Comparison of ENCODE assay signal across 8 cellular contexts in genomic region chr7:92590711-92591310, GRCh38. TPM values are rescaled to one million over a fixed set of nuclear protein-coding genes. Genes with fewer than 3 reads are reported as not detected.
A peak's percentile ranks its signal among the peaks of the same experiment; 100 is the strongest.
DNase-seq lines count a peak whose midpoint lies in the region; TF ChIP-seq lines count a peak whose summit lies in the region.

No MANE protein-coding gene starts in this region.

- no peaks in the 10 kb centered on the region for H3K9me3 ChIP-seq in BLaER1 treated with 17β-estradiol and CSF1 and Interleukin-3, amounts not matched to agents 10 nM and 100 nM (replicated peaks in 1 of 11)
- no peaks in the 10 kb centered on the region for H3K9me3 ChIP-seq in Karpas-422 (ENCODE audit: low read length)

- peak overlapping the region; percentile 95 for H3K27ac Mint-ChIP-seq in dendritic cell treated with granulocyte-macrophage colony-stimulating factor and Interleukin-4, amounts not matched to agents 40 ng/mL and 50 ng/mL, for 4 days
- H3K27ac Mint-ChIP-seq in nephron = no peak overlapping the region

- TF ChIP-seq CTCF in nephron (IDR thresholded peaks at IDR 0.05; ENCODE audit: unreplicated experiment in 3 of 3) = no peak

- peak overlapping the region; percentile 79 to 97 (median 87) for H3K4me2 ChIP-seq in BLaER1 treated with 17β-estradiol and CSF1 and Interleukin-3, amounts not matched to agents 10 nM and 100 nM
- H3K4me2 ChIP-seq in Karpas-422 (ENCODE audit: low read depth, low read length, poor library complexity, severe bottlenecking) = peak overlapping the region; percentile 86

- H3K4me3 Mint-ChIP-seq in dendritic cell treated with granulocyte-macrophage colony-stimulating factor and Interleukin-4, amounts not matched to agents 40 ng/mL and 50 ng/mL, for 4 days = peak overlapping the region; percentile 98
- peak overlapping the region; percentile 75 to 84 (median 80) for H3K4me3 Mint-ChIP-seq in nephron

- H3K9ac ChIP-seq in BLaER1 treated with 17β-estradiol and CSF1 and Interleukin-3, amounts not matched to agents 10 nM and 100 nM = peak overlapping the region; percentile 90 to 99 (median 95); a peak in 21 of 22 replicates
- peak overlapping the region; percentile 86; the same call in 1 of the 2 replicates for H3K9ac ChIP-seq in Karpas-422 (ENCODE audit: low read length)

- no peak for DNase-seq in Karpas-422
- no peak for DNase-seq in midbrain (lab: John Stamatoyannopoulos, UW)
- no peak for DNase-seq in erythroblast (lab: John Stamatoyannopoulos, UW)
- no peak for DNase-seq in stimulated activated CD4-positive, alpha-beta T cell treated with anti-CD3 and anti-CD28 coated beads, Interleukin-4, amount 100 ng/mL, for 4 hours
- no peak for DNase-seq in GM03348 (ENCODE audit: low spot score)

- intact Hi-C loops in dendritic cell treated with granulocyte-macrophage colony-stimulating factor and Interleukin-4, amounts not matched to agents 40 ng/mL and 50 ng/mL, for 4 days (cut with micrococcal nuclease) = loop anchor here (1.0 kb wide), 1 partner anchor 63 kb away; the partner anchor contains the start of genes PEX1 and RBM48

- no peaks in the 10 kb centered on the region for H3K9me2 ChIP-seq in Karpas-422 (replicated peaks; ENCODE audit: insufficient read depth, low read length)

- TF ChIP-seq POLR2A in erythroblast (IDR thresholded peaks at IDR 0.05; ENCODE audit: low read length) = no peak

- peaks cover 41% of the 10 kb centered on the region for H3K79me2 ChIP-seq in Karpas-422 (ENCODE audit: low read length)

- peaks cover 0 to 28% (median 18%) of the 10 kb centered on the region in 11 experiments; a peak in 16 of 22 replicates for H3K36me3 ChIP-seq in BLaER1 treated with 17β-estradiol and CSF1 and Interleukin-3, amounts not matched to agents 10 nM and 100 nM
- peaks cover 23% of the 10 kb centered on the region; the same call in 1 of the 2 replicates for H3K36me3 ChIP-seq in Karpas-422 (ENCODE audit: insufficient read depth, low read length)

- peaks cover 16% of the 10 kb centered on the region for H3K36me3 Mint-ChIP-seq in dendritic cell treated with granulocyte-macrophage colony-stimulating factor and Interleukin-4, amounts not matched to agents 40 ng/mL and 50 ng/mL, for 4 days (ENCODE audit: low read depth)
- H3K36me3 Mint-ChIP-seq in nephron (ENCODE audit: low read depth) = no peaks in the 10 kb centered on the region

- H4K20me1 ChIP-seq in BLaER1 treated with 17β-estradiol and CSF1 and Interleukin-3, amounts not matched to agents 10 nM and 100 nM = peaks cover 36 to 42% (median 40%) of the 10 kb centered on the region in 11 experiments; a peak in 21 of 22 replicates
- H4K20me1 ChIP-seq in Karpas-422 (ENCODE audit: insufficient read depth, low read depth, low read length) = peaks cover 18% of the 10 kb centered on the region

- peak overlapping the region in 4 of 11 experiments; percentile 92 to 97 (median 94); a peak in 4 of 22 replicates for H3K27ac ChIP-seq in BLaER1 treated with 17β-estradiol and CSF1 and Interleukin-3, amounts not matched to agents 10 nM and 100 nM
- H3K27ac ChIP-seq in Karpas-422 (ENCODE audit: low read length) = no peak overlapping the region

- peaks cover 29 to 38% (median 36%) of the 10 kb centered on the region in 10 experiments for H3K4me1 ChIP-seq in BLaER1 treated with 17β-estradiol and CSF1 and Interleukin-3, amounts not matched to agents 10 nM and 100 nM
- peaks cover 38% of the 10 kb centered on the region for H3K4me1 ChIP-seq in Karpas-422 (ENCODE audit: low read length)

- H3K4me1 Mint-ChIP-seq in dendritic cell treated with granulocyte-macrophage colony-stimulating factor and Interleukin-4, amounts not matched to agents 40 ng/mL and 50 ng/mL, for 4 days (ENCODE audit: low read depth) = peaks cover 29% of the 10 kb centered on the region
- H3K4me1 Mint-ChIP-seq in nephron = peaks cover 29% of the 10 kb centered on the region

- no peak overlapping the region for H2AFZ ChIP-seq in Karpas-422 (ENCODE audit: low read length)

- no peaks in the 10 kb centered on the region for H3K27me3 ChIP-seq in BLaER1 treated with 17β-estradiol and CSF1 and Interleukin-3, amounts not matched to agents 10 nM and 100 nM
- no peaks in the 10 kb centered on the region for H3K27me3 ChIP-seq in Karpas-422 (ENCODE audit: low read length)

- no peaks in the 10 kb centered on the region for H3K9me3 Mint-ChIP-seq in dendritic cell treated with granulocyte-macrophage colony-stimulating factor and Interleukin-4, amounts not matched to agents 40 ng/mL and 50 ng/mL, for 4 days
- no peaks in the 10 kb centered on the region for H3K9me3 Mint-ChIP-seq in nephron

- peaks cover 10% of the 10 kb centered on the region for H3K27me3 Mint-ChIP-seq in dendritic cell treated with granulocyte-macrophage colony-stimulating factor and Interleukin-4, amounts not matched to agents 40 ng/mL and 50 ng/mL, for 4 days
- peaks cover 13% of the 10 kb centered on the region for H3K27me3 Mint-ChIP-seq in nephron (ENCODE audit: low read depth)

- H3K4me3 ChIP-seq in BLaER1 treated with 17β-estradiol and CSF1 and Interleukin-3, amounts not matched to agents 10 nM and 100 nM = peak overlapping the region; percentile 71 to 96 (median 86)
- H3K4me3 ChIP-seq in Karpas-422 (ENCODE audit: low read length) = peak overlapping the region; percentile 12; the same call in 1 of the 2 replicates

RNA-seq across cellular contexts. Expression of gene FAM133B, which starts 0.6 kb away (rescaled TPM):
- total RNA-seq in Karpas-422 (2014; rRNA removed; shearing (Covaris generic); ENCODE audit: low replicate concordance) = 18.8 and 41.2 TPM in 2 replicates
